ENCODE assay signal across 27 cellular contexts in the genomic region with DNA sequence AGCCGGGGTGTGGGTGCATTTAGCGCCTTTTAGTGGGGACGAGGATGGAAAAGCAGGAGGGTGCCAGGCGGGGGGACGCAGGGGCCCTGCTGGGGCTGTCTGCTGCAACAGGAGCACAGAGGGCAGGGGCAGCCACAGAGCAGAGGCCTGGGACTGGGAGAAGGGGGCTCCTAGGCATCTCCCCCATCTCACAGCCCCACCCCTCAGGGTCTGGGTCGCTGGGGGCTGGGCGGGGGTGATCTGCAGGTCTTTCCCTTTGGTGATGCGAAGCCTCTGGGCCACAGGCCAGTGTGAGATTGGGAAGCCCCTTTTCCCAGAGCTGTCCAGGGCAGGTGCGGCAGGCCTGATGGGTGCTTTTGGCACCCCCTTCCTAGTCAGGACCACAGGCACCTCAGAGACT. TPM values are rescaled to one million over a fixed set of nuclear protein-coding genes. Genes with fewer than 3 reads are reported as not detected.
"Had no signal": no experiment of that assay in that cellular context is flagged by ENCODE, and none has a peak within 500 bp of the region (broad histone marks: within the 10 kb centered on the region; RNA-seq: fewer than 3 reads in every experiment).

No MANE protein-coding gene starts in this region.

- DNase-seq: activated B cell treated with CpG ODN at 0.5 μM for 24 hours; activated CD4-positive, alpha-beta T cell treated with anti-CD3 and anti-CD28 coated beads for 1 hour; activated CD4-positive, alpha-beta T cell treated with anti-CD3 and anti-CD28 coated beads, Interleukin-2, amount 10 ng/mL, durations not matched to agents 24 days and 14 days; activated CD4-positive, alpha-beta T cell treated with anti-CD3 and anti-CD28 coated beads, Interleukin-2, amount 50 U/mL, for 48 hours; activated gamma-delta T cell treated with Interleukin-2 at 50 U/mL for 16 hours; activated T-cell treated with anti-CD3 and anti-CD28 coated beads for 4 hours; activated T-cell treated with anti-CD3 and anti-CD28 coated beads, Interleukin-2, amount 50 U/mL, for 72 hours; amygdala; Kasumi-1; KBM-7; NCI-H1048; NCI-H146; NCI-H187 treated with DMSO at 0.1 percent for 48 hours; NCI-H2081 treated with DMSO at 0.1 percent for 48 hours; NCI-H446; NCI-H524; SIG-M5; T-cell; T-helper 2 cell; T1000 had no signal

- H3K4me3 Mint-ChIP-seq: activated B cell treated with CpG ODN at 0.5 μM for 24 hours; activated CD4-positive, alpha-beta T cell treated with anti-CD3 and anti-CD28 coated beads, Interleukin-2, amount 10 ng/mL, durations not matched to agents 24 days and 14 days; activated naive CD8-positive, alpha-beta T cell; activated T-cell treated with anti-CD3 and anti-CD28 coated beads, Interleukin-2, amount 50 U/mL, for 72 hours; brain; T-cell had no signal

- H3K9me3 Mint-ChIP-seq: activated B cell treated with CpG ODN at 0.5 μM for 24 hours; activated CD4-positive, alpha-beta T cell treated with anti-CD3 and anti-CD28 coated beads, Interleukin-2, amount 10 ng/mL, durations not matched to agents 24 days and 14 days; activated T-cell treated with anti-CD3 and anti-CD28 coated beads, Interleukin-2, amount 50 U/mL, for 72 hours; activated T-helper 2 cell treated with anti-CD3 and anti-CD28 coated beads, Interferon-gamma antibody, Interleukin-2, Interleukin-4, amounts not matched to agents 10 μg/mL and 5 μg/mL and 100 μg/mL, durations not matched to agents 14 hours and 24 hours and 36 hours; T-cell had no signal

- H3K4me2 ChIP-seq: PC-9 had no signal

- H3K27ac ChIP-seq: PC-9, SK-N-MC had no signal

- H3K27ac Mint-ChIP-seq: activated B cell treated with CpG ODN at 0.5 μM for 24 hours; activated CD4-positive, alpha-beta T cell treated with anti-CD3 and anti-CD28 coated beads, Interleukin-2, amount 10 ng/mL, durations not matched to agents 24 days and 14 days; activated naive CD8-positive, alpha-beta T cell; activated T-cell treated with anti-CD3 and anti-CD28 coated beads, Interleukin-2, amount 50 U/mL, for 72 hours; activated T-helper 2 cell treated with anti-CD3 and anti-CD28 coated beads, Interferon-gamma antibody, Interleukin-2, Interleukin-4, amounts not matched to agents 10 μg/mL and 5 μg/mL and 100 μg/mL, durations not matched to agents 14 hours and 24 hours and 36 hours; brain; T-cell had no signal

- H3K4me3 ChIP-seq: PC-9, SK-N-MC had no signal

- ATAC-seq: activated T-cell treated with anti-CD3 and anti-CD28 coated beads, Interleukin-2, amount 50 U/mL, for 72 hours; T-cell had no signal

- H3K27me3 Mint-ChIP-seq: activated B cell treated with CpG ODN at 0.5 μM for 24 hours; activated CD4-positive, alpha-beta T cell treated with anti-CD3 and anti-CD28 coated beads, Interleukin-2, amount 10 ng/mL, durations not matched to agents 24 days and 14 days; activated naive CD8-positive, alpha-beta T cell; brain; T-cell had no signal

- H3K36me3 Mint-ChIP-seq: activated naive CD8-positive, alpha-beta T cell; brain had no signal

RNA-seq across cellular contexts. Expression of gene TTC16, which starts 14.4 kb away (rescaled TPM):
- total RNA-seq: activated B cell treated with CpG ODN at 0.5 μM for 24 hours; activated CD4-positive, alpha-beta T cell treated with anti-CD3 and anti-CD28 coated beads, Interleukin-2, amount 10 ng/mL, durations not matched to agents 24 days and 14 days; astrocyte had no signal

RNA-seq across cellular contexts. Expression of gene CFAP157, which starts 23.5 kb away (rescaled TPM):
- total RNA-seq: activated B cell treated with CpG ODN at 0.5 μM for 24 hours; activated CD4-positive, alpha-beta T cell treated with anti-CD3 and anti-CD28 coated beads, Interleukin-2, amount 10 ng/mL, durations not matched to agents 24 days and 14 days; activated CD8-positive, alpha-beta memory T cell treated with anti-CD3 and anti-CD28 coated beads for 36 hours; activated T-cell treated with anti-CD3 and anti-CD28 coated beads, Interleukin-2, amount 50 U/mL, for 72 hours had no signal
